In genomic region chr9:17682684-17683083, GRCh38 we compare ENCODE assay signal across 3 cellular contexts.
"Had no signal": no experiment of that assay in that cellular context is flagged by ENCODE, and none has a peak within 500 bp of the region (broad histone marks: within the 10 kb centered on the region; RNA-seq: fewer than 3 reads in every experiment).

No MANE protein-coding gene starts in this region.

- H3K4me3 ChIP-seq: GM12878 had no signal

- ATAC-seq: GM12878 had no signal

- DNase-seq: GDM1, GF-D8 had no signal
